In the genomic region with DNA sequence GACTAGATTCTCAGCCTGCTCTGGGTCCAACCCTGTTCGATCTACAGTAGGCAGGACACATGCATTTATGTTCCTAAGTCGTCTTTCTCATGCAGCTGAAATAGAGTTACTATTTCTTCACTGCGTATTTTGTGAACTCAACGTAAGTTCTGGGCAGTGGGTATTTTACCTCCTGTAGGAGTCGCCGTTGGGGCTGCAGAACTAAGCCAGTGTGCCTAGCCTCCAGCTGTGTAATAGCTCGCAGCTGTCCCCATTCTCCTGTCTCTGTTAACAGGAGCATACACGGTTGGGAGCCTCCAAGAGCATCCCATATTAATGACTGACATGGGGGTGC, we compare ENCODE assay signal across 12 cellular contexts. TPM values are rescaled to one million over a fixed set of nuclear protein-coding genes. Genes with fewer than 3 reads are reported as not detected.
DNase-seq lines count a peak whose midpoint lies in the region; ATAC-seq, FAIRE-seq and TF ChIP-seq lines count a peak whose summit lies in the region.
"Had no signal": no experiment of that assay in that cellular context is flagged by ENCODE, and none has a peak within 500 bp of the region (broad histone marks: within the 10 kb centered on the region; RNA-seq: fewer than 3 reads in every experiment).

No MANE protein-coding gene starts in this region.

- no TSS peak for BruUV-seq in K562 (replicated peaks; lab: Mats Ljungman, UMichigan)

- peaks cover 18% of the 10 kb centered on the region for H3K27me3 Mint-ChIP-seq in stimulated activated naive CD8-positive, alpha-beta T cell treated with anti-CD3 and anti-CD28 coated beads, Interleukin-15, Interleukin-2, amounts not matched to agents 100 ng/mL and 50 ng/mL, for 24 hours

- no peak for TF ChIP-seq POLR2A in K562 (conservative IDR thresholded peaks at IDR 0.05)

- peak overlapping the region; percentile 62 for H3K4me3 Mint-ChIP-seq in stimulated activated naive CD8-positive, alpha-beta T cell treated with anti-CD3 and anti-CD28 coated beads, Interleukin-15, Interleukin-2, amounts not matched to agents 100 ng/mL and 50 ng/mL, for 24 hours
- H3K4me3 Mint-ChIP-seq: CD8-positive, alpha-beta T cell had no signal

- peak in 1 of 2 experiments; percentile 14; a peak in 1 of 4 replicates for TF ChIP-seq RAD21 in K562 (CRISPR knock-in tag; conservative IDR thresholded peaks at IDR 0.05 in 1 of 2, IDR thresholded peaks at IDR 0.05 in 1 of 2)

- TF ChIP-seq CTCF in K562 (IDR thresholded peaks at IDR 0.05 in 2 of 3, conservative IDR thresholded peaks at IDR 0.05 in 1 of 3; ENCODE audit: insufficient read depth in 2 of 3, low read depth in 1 of 3, low read length in 3 of 3) = peak in 2 of 3 experiments; percentile 24 to 25; a peak in 2 of 6 replicates

- no peaks in the 10 kb centered on the region for H3K36me3 ChIP-seq in K562 (ENCODE audit: control insufficient read depth, insufficient read depth, low read length)
- H3K36me3 ChIP-seq in effector memory CD4-positive, alpha-beta T cell (ENCODE audit: control insufficient read depth, insufficient read depth, low read length) = no peaks in the 10 kb centered on the region

- H3K4me1 ChIP-seq in K562 (replicated peaks in 1 of 2; ENCODE audit: control insufficient read depth in 2 of 2, insufficient read depth in 2 of 2, low read length in 2 of 2) = peaks cover 11 to 14% of the 10 kb centered on the region in 2 experiments; a peak in 3 of 5 replicates
- H3K4me1 ChIP-seq in effector memory CD4-positive, alpha-beta T cell (ENCODE audit: control insufficient read depth, insufficient read depth, low read length, poor library complexity, severe bottlenecking) = no peaks in the 10 kb centered on the region

- no peak for DNase-seq in stimulated activated naive CD8-positive, alpha-beta T cell treated with anti-CD3 and anti-CD28 coated beads, Interleukin-15, Interleukin-2, amounts not matched to agents 100 U/mL and 50 U/mL, for 24 hours
- DNase-seq in K562 (ENCODE audit: extremely low read depth in 1 of 4, low spot score in 3 of 4) (peak in 2 of 4 experiments; percentile 4 to 9), inferior parietal cortex (ENCODE audit: extremely low spot score) (peak; percentile 13)
- DNase-seq in effector memory CD4-positive, alpha-beta T cell = no peak
- DNase-seq: NCI-H187 treated with DMSO at 0.1 percent for 48 hours had no signal

- H2AFZ ChIP-seq in K562 (ENCODE audit: low read depth, low read length) = no peak overlapping the region

- no peak overlapping the region for H3K27ac ChIP-seq in K562 (ENCODE audit: extremely low read depth, low read depth, low read length)
- H3K27ac ChIP-seq in effector memory CD4-positive, alpha-beta T cell (ENCODE audit: insufficient read depth, low read length, poor library complexity, severe bottlenecking) = no peak overlapping the region
- H3K27ac ChIP-seq: SK-N-MC had no signal

- H3K36me3 Mint-ChIP-seq in stimulated activated naive CD8-positive, alpha-beta T cell treated with anti-CD3 and anti-CD28 coated beads, Interleukin-15, Interleukin-2, amounts not matched to agents 100 ng/mL and 50 ng/mL, for 24 hours (ENCODE audit: low read depth) = no peaks in the 10 kb centered on the region
- H3K36me3 Mint-ChIP-seq: CD8-positive, alpha-beta T cell had no signal

- no peaks in the 10 kb centered on the region for H4K20me1 ChIP-seq in K562 (replicated peaks; ENCODE audit: control insufficient read depth, insufficient read depth, low read length)

- peaks cover 9 to 48% of the 10 kb centered on the region in 2 experiments; a peak in 4 of 5 replicates for H3K27me3 ChIP-seq in K562 (ENCODE audit: control insufficient read depth in 2 of 2, insufficient read depth in 2 of 2, low read length in 2 of 2)
- no peaks in the 10 kb centered on the region for H3K27me3 ChIP-seq in effector memory CD4-positive, alpha-beta T cell (replicated peaks; ENCODE audit: control insufficient read depth, insufficient read depth, low read length, poor library complexity, severe bottlenecking)

- no peaks in the 10 kb centered on the region for H3K9me1 ChIP-seq in K562 (ENCODE audit: control insufficient read depth, insufficient read depth, low read length)

- POLR2A ChIA-PET in K562 (lab: Yijun Ruan, JAX) = interaction anchor here (0.6 kb wide), 1 partner anchor 556 kb away, joined by 3 read pairs; no protein-coding TSS in a partner anchor

- CTCF ChIA-PET in K562 (lab: Yijun Ruan, JAX; ENCODE audit: low intra/inter-chr PET ratio) = no interaction called here

- no peak for TF ChIP-seq EP300 in K562 (IDR thresholded peaks at IDR 0.05; ENCODE audit: low read length)

- intact Hi-C loops in K562 (cut with micrococcal nuclease) = no loop called here

- WGBS in K562 (ENCODE audit: insufficient coverage, low coverage, missing lambda C conversion rate) = 1% methylated on average over 8 of the region's 8 CpGs

- H3K9me3 ChIP-seq in K562 (replicated peaks; ENCODE audit: control insufficient read depth, insufficient read depth, low read depth, low read length) = no peaks in the 10 kb centered on the region
- H3K9me3 ChIP-seq in effector memory CD4-positive, alpha-beta T cell (ENCODE audit: control insufficient read depth, low read length) = no peaks in the 10 kb centered on the region

- ATAC-seq in stimulated activated naive CD8-positive, alpha-beta T cell treated with anti-CD3 and anti-CD28 coated beads, Interleukin-15, Interleukin-2, amounts not matched to agents 100 U/mL and 50 U/mL, for 24 hours = no peak
- ATAC-seq in K562 (peak; percentile 32; the same call in 1 of the 3 replicates), HG03354 (IDR thresholded peaks at IDR 0.05; ENCODE audit: poor library complexity, severe bottlenecking, unreplicated experiment) (no peak), HG03108 (IDR thresholded peaks at IDR 0.05; ENCODE audit: unreplicated experiment) (no peak)
- ATAC-seq in activated CD4-positive, CD25-positive, alpha-beta regulatory T cell treated with anti-CD3 and anti-CD28 coated beads, Interleukin-2, amount 50 U/mL, for 24 hours = no peak
- ATAC-seq: CD8-positive, alpha-beta T cell had no signal

- peak; percentile 57 for FAIRE-seq in K562 (lab: Jason Lieb, UNC)
- FAIRE-seq: endometrium had no signal

- H3K9me3 Mint-ChIP-seq in stimulated activated naive CD8-positive, alpha-beta T cell treated with anti-CD3 and anti-CD28 coated beads, Interleukin-15, Interleukin-2, amounts not matched to agents 100 ng/mL and 50 ng/mL, for 24 hours = no peaks in the 10 kb centered on the region
- H3K9me3 Mint-ChIP-seq: CD8-positive, alpha-beta T cell had no signal

- no peaks in the 10 kb centered on the region for H3K79me2 ChIP-seq in K562 (ENCODE audit: control insufficient read depth, insufficient read depth, low read length)

- H3K4me2 ChIP-seq in K562 (ENCODE audit: insufficient read depth, low read length) = no peak overlapping the region

- no peak overlapping the region for H3K4me3 ChIP-seq in K562
- H3K4me3 ChIP-seq in effector memory CD4-positive, alpha-beta T cell (ENCODE audit: insufficient read depth, low read depth, low read length, poor library complexity, severe bottlenecking) = no peak overlapping the region
- H3K4me3 ChIP-seq: SK-N-MC had no signal

- in situ Hi-C loops in K562 (cut with MboI) = no loop called here

- peaks cover 15% of the 10 kb centered on the region for H3K4me1 Mint-ChIP-seq in stimulated activated naive CD8-positive, alpha-beta T cell treated with anti-CD3 and anti-CD28 coated beads, Interleukin-15, Interleukin-2, amounts not matched to agents 100 ng/mL and 50 ng/mL, for 24 hours (ENCODE audit: low read depth)

- H3K9ac ChIP-seq in K562 (ENCODE audit: insufficient read depth in 1 of 2, low read depth in 2 of 2, low read length in 2 of 2) = no peak overlapping the region

- no peak overlapping the region for H3K27ac Mint-ChIP-seq in stimulated activated naive CD8-positive, alpha-beta T cell treated with anti-CD3 and anti-CD28 coated beads, Interleukin-15, Interleukin-2, amounts not matched to agents 100 ng/mL and 50 ng/mL, for 24 hours
- H3K27ac Mint-ChIP-seq: CD8-positive, alpha-beta T cell had no signal

TF ChIP-seq in K562, 482 proteins besides CTCF, POLR2A, EP300 and RAD21:
- TF ChIP-seq CBX3 (IDR thresholded peaks at IDR 0.05; ENCODE audit: borderline replicate concordance in 1 of 2, low read length in 2 of 2) (no peak), ZNF174 (CRISPR knock-in tag; IDR thresholded peaks at IDR 0.05) (no peak)
- TF ChIP-seq, protein P1, sequence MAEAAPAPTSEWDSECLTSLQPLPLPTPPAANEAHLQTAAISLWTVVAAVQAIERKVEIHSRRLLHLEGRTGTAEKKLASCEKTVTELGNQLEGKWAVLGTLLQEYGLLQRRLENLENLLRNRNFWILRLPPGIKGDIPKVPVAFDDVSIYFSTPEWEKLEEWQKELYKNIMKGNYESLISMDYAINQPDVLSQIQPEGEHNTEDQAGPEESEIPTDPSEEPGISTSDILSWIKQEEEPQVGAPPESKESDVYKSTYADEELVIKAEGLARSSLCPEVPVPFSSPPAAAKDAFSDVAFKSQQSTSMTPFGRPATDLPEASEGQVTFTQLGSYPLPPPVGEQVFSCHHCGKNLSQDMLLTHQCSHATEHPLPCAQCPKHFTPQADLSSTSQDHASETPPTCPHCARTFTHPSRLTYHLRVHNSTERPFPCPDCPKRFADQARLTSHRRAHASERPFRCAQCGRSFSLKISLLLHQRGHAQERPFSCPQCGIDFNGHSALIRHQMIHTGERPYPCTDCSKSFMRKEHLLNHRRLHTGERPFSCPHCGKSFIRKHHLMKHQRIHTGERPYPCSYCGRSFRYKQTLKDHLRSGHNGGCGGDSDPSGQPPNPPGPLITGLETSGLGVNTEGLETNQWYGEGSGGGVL (CRISPR knock-in tag; IDR thresholded peaks at IDR 0.05) = no peak

RNA-seq across cellular contexts. Expression of a gene that starts 58.4 kb away (rescaled TPM):
- not detected in 2 replicates for total RNA-seq in K562 (2011; cell fraction: chromatin; rRNA removed; ENCODE audit: low replicate concordance)
- total RNA-seq in K562 (2011; cell fraction: nucleolus; rRNA removed) = not detected in 2 replicates
- total RNA-seq in K562 (2011; cell fraction: nucleoplasm; rRNA removed) = not detected in 2 replicates
- total RNA-seq in K562 (2014; rRNA removed) (0.04 and 0.05 TPM in 2 replicates), K562 (2014; rRNA removed; fragmentation: Illumina TruSeq; extraction: Trizol) (0.15 TPM in 1 of 2 replicates, not detected in the other), K562 (2015; rRNA removed; fragmentation: Illumina TruSeq; extraction: Trizol) (0.07 and 0.19 TPM in 2 replicates), K562 (2021) (0.04 TPM in 1 of 2 replicates, not detected in the other)
- polyA plus RNA-seq in K562 (2011; rRNA removed) (0.07 TPM in 1 of 2 replicates, not detected in the other), K562 (2014; fragmentation: Illumina TruSeq; extraction: Trizol) (0.04 TPM in 1 of 2 replicates, not detected in the other), K562 (2014; fragmentation: Nextera tagmentation; extraction: Ambion mirVana) (under 1 TPM; 0.03 to 0.13 TPM), K562 (2014; rRNA removed) (0.16 TPM in 1 of 2 replicates, not detected in the other)
- 0.01 and 0.03 TPM in 2 replicates for polyA plus RNA-seq in K562 (2011; cell fraction: cytosol; rRNA removed)
- polyA plus RNA-seq in K562 (2011; cell fraction: nucleus; rRNA removed) = not detected in 2 replicates
- 0.05 and 0.25 TPM in 2 replicates for polyA plus RNA-seq in K562 (2012)
- polyA minus RNA-seq in K562 (2011; rRNA and poly(A)+ RNA removed) = 0.18 TPM in 1 of 2 replicates, not detected in the other
- not detected in 2 replicates for polyA minus RNA-seq in K562 (2011; cell fraction: cytosol; rRNA and poly(A)+ RNA removed)
- not detected in 2 replicates for polyA minus RNA-seq in K562 (2011; cell fraction: nucleus; rRNA and poly(A)+ RNA removed)
- total RNA-seq: CD8-positive, alpha-beta T cell had no signal
